In the genomic region with DNA sequence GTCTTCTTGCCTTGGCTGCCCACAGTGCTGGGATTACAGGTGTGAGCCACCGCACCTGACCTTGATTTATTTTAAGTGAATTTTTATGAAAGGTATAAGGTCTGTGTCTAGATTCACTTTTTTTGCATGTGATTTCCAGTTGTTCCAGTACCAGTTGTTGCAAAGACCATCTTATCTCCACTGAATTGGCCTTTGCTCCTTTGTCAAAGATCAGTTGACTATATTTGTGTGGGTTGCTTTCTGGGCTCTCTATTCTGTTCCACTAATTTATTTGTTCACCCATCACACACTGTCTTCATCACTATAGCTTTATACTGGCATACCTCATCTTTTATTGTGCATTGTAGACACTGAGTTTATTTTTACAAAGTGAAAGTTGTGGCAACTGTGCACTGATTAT, we compare ENCODE assay signal across 27 cellular contexts.
"Had no signal": no experiment of that assay in that cellular context is flagged by ENCODE, and none has a peak within 500 bp of the region (broad histone marks: within the 10 kb centered on the region; RNA-seq: fewer than 3 reads in every experiment).

No MANE protein-coding gene starts in this region.

- H3K4me3 ChIP-seq: ovary, psoas muscle, skin epidermis, stomach, thoracic aorta, thyroid gland, tibial nerve, upper lobe of left lung, vagina had no signal

- H2AFZ ChIP-seq: parathyroid adenoma had no signal

- DNase-seq: naive thymus-derived CD8-positive, alpha-beta T cell; nephron progenitor cell; nucleus accumbens; ovary; posterior cingulate gyrus; psoas muscle; right cardiac atrium; stimulated activated CD4-positive, alpha-beta T cell treated with anti-CD3 and anti-CD28 coated beads, Interleukin-15, amount 100 ng/mL, for 24 hours; stimulated activated CD4-positive, alpha-beta T cell treated with anti-CD3 and anti-CD28 coated beads, Interleukin-2, amount 100 ng/mL, for 24 hours; stimulated activated CD4-positive, alpha-beta T cell treated with anti-CD3 and anti-CD28 coated beads, Interleukin-2, amount 100 ng/mL, for 48 hours; stimulated activated CD4-positive, alpha-beta T cell treated with anti-CD3 and anti-CD28 coated beads, Interleukin-4, amount 100 ng/mL, for 24 hours; stimulated activated naive B cell treated with anti-CD40 and anti-IgM and Interleukin-4, amounts not matched to agents 10 μg/mL and 1 μg/mL and 100 μg/mL, for 72 hours; stimulated activated naive CD4-positive, alpha-beta T cell treated with Interleukin-2 at 50 U/mL for 16 hours; stomach; thyroid gland; trophoblast cell; upper lobe of left lung had no signal

- ATAC-seq: naive thymus-derived CD8-positive, alpha-beta T cell; natural killer cell treated with Interleukin-12 subunit alpha and Interleukin-12 subunit beta and Interleukin-15 and Interleukin-18, amount 100 ng/mL, for 72 hours; psoas muscle; right cardiac atrium; sciatic nerve; stimulated activated effector memory CD8-positive, alpha-beta T cell treated with anti-CD3 and anti-CD28 coated beads, Interleukin-12 subunit alpha, Interleukin-12 subunit beta, amount 100 ng/mL, for 72 hours; stimulated activated naive B cell treated with anti-CD40 and anti-IgM and Interleukin-4, amounts not matched to agents 10 μg/mL and 1 μg/mL and 100 μg/mL, for 72 hours had no signal

- H3K9me3 ChIP-seq: neutrophil, ovary, psoas muscle, stomach, thoracic aorta, thyroid gland, tibial nerve, upper lobe of left lung, vagina had no signal

- H3K9ac ChIP-seq: parathyroid adenoma had no signal

- FAIRE-seq: urothelium cell line had no signal

- H3K36me3 ChIP-seq: neutrophil, ovary, stomach, thoracic aorta, thyroid gland, tibial nerve, upper lobe of left lung, vagina had no signal

- H3K27ac ChIP-seq: neutrophil, ovary, parathyroid adenoma, psoas muscle, skin epidermis, stomach, thoracic aorta, thyroid gland, tibial nerve, upper lobe of left lung, vagina had no signal

- H3K4me1 ChIP-seq: parathyroid adenoma, psoas muscle, stomach, tibial nerve, vagina had no signal

- H3K27me3 ChIP-seq: neutrophil, ovary, stomach, thyroid gland, tibial nerve, upper lobe of left lung, vagina had no signal
